In genomic region chr9:113381909-113382411, GRCh38 we compare ENCODE assay signal across 1 cellular context.
TF ChIP-seq lines count a peak whose summit lies in the region.

No MANE protein-coding gene starts in this region.

TF ChIP-seq in HepG2, 621 proteins besides CTCF, POLR2A, EP300 and RAD21 (continued from another document and continues in another):
- TF ChIP-seq, protein P1, sequence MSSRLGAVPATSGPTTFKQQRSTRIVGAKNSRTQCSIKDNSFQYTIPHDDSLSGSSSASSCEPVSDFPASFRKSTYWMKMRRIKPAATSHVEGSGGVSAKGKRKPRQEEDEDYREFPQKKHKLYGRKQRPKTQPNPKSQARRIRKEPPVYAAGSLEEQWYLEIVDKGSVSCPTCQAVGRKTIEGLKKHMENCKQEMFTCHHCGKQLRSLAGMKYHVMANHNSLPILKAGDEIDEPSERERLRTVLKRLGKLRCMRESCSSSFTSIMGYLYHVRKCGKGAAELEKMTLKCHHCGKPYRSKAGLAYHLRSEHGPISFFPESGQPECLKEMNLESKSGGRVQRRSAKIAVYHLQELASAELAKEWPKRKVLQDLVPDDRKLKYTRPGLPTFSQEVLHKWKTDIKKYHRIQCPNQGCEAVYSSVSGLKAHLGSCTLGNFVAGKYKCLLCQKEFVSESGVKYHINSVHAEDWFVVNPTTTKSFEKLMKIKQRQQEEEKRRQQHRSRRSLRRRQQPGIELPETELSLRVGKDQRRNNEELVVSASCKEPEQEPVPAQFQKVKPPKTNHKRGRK (CRISPR knock-in tag; IDR thresholded peaks at IDR 0.05), result no peak
- TF ChIP-seq, protein P2, sequence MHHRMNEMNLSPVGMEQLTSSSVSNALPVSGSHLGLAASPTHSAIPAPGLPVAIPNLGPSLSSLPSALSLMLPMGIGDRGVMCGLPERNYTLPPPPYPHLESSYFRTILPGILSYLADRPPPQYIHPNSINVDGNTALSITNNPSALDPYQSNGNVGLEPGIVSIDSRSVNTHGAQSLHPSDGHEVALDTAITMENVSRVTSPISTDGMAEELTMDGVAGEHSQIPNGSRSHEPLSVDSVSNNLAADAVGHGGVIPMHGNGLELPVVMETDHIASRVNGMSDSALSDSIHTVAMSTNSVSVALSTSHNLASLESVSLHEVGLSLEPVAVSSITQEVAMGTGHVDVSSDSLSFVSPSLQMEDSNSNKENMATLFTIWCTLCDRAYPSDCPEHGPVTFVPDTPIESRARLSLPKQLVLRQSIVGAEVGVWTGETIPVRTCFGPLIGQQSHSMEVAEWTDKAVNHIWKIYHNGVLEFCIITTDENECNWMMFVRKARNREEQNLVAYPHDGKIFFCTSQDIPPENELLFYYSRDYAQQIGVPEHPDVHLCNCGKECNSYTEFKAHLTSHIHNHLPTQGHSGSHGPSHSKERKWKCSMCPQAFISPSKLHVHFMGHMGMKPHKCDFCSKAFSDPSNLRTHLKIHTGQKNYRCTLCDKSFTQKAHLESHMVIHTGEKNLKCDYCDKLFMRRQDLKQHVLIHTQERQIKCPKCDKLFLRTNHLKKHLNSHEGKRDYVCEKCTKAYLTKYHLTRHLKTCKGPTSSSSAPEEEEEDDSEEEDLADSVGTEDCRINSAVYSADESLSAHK (CRISPR knock-in tag; IDR thresholded peaks at IDR 0.05; ENCODE audit: borderline replicate concordance), result no peak
- TF ChIP-seq JDP2 (CRISPR knock-in tag; IDR thresholded peaks at IDR 0.05; ENCODE audit: borderline replicate concordance) (no peak), HCFC1 (IDR thresholded peaks at IDR 0.05; ENCODE audit: low read depth, low read length) (no peak), THAP7 (CRISPR knock-in tag; IDR thresholded peaks at IDR 0.05) (no peak), ONECUT2 (CRISPR knock-in tag; IDR thresholded peaks at IDR 0.05) (no peak), HNF4A (CRISPR knock-in tag; IDR thresholded peaks at IDR 0.05) (peak; percentile 98), POGK (CRISPR knock-in tag; conservative IDR thresholded peaks at IDR 0.05) (0 out of 2 replicates have a peak, but pooled peaks have one; percentile 34), ZFYVE20 (CRISPR knock-in tag; IDR thresholded peaks at IDR 0.05; ENCODE audit: borderline replicate concordance, low read depth) (no peak), TAF1 (CRISPR knock-in tag; IDR thresholded peaks at IDR 0.05) (no peak), FIP1L1 (IDR thresholded peaks at IDR 0.05; ENCODE audit: borderline replicate concordance, insufficient read depth, low read depth, low read length) (no peak), HOXA7 (CRISPR knock-in tag; IDR thresholded peaks at IDR 0.05) (no peak), ZNF616 (CRISPR knock-in tag; IDR thresholded peaks at IDR 0.05; ENCODE audit: low read depth) (no peak), FOXK2 (IDR thresholded peaks at IDR 0.05) (no peak), ATF7 (IDR thresholded peaks at IDR 0.05) (no peak), ATF7 (CRISPR knock-in tag; IDR thresholded peaks at IDR 0.05) (no peak), ARNT2 (CRISPR knock-in tag; IDR thresholded peaks at IDR 0.05; ENCODE audit: low read depth) (no peak), ZNF484 (CRISPR knock-in tag; IDR thresholded peaks at IDR 0.05; ENCODE audit: borderline replicate concordance, low read depth) (no peak), KMT2B (CRISPR knock-in tag; IDR thresholded peaks at IDR 0.05) (no peak), ZNF329 (CRISPR knock-in tag; IDR thresholded peaks at IDR 0.05; ENCODE audit: low read depth) (no peak), PRDM10 (CRISPR knock-in tag; IDR thresholded peaks at IDR 0.05; ENCODE audit: low read depth) (no peak), FOXA3 (CRISPR knock-in tag; IDR thresholded peaks at IDR 0.05) (peak; percentile 50; the same call in 1 of the 2 replicates), FOXP1 (IDR thresholded peaks at IDR 0.05) (no peak), FOXP1 (CRISPR knock-in tag; IDR thresholded peaks at IDR 0.05) (peak; percentile 54; the same call in 1 of the 2 replicates), ZNF546 (CRISPR knock-in tag; conservative IDR thresholded peaks at IDR 0.05) (no peak), ZNF260 (CRISPR knock-in tag; IDR thresholded peaks at IDR 0.05; ENCODE audit: borderline replicate concordance, low read depth) (no peak), MLX (CRISPR knock-in tag; IDR thresholded peaks at IDR 0.05) (peak; percentile 53; the same call in 1 of the 2 replicates), ZNF17 (CRISPR knock-in tag; IDR thresholded peaks at IDR 0.05) (no peak), TBP (CRISPR knock-in tag; IDR thresholded peaks at IDR 0.05) (no peak), PCBP1 (IDR thresholded peaks at IDR 0.05; ENCODE audit: borderline replicate concordance, low read depth, low read length) (no peak), TIGD3 (CRISPR knock-in tag; IDR thresholded peaks at IDR 0.05; ENCODE audit: borderline replicate concordance) (no peak), HIC2 (CRISPR knock-in tag; IDR thresholded peaks at IDR 0.05; ENCODE audit: low read depth) (no peak), SMARCE1 (IDR thresholded peaks at IDR 0.05; ENCODE audit: borderline replicate concordance) (no peak), MBNL3 (CRISPR knock-in tag; conservative IDR thresholded peaks at IDR 0.05) (no peak), RFXAP (CRISPR knock-in tag; IDR thresholded peaks at IDR 0.05; ENCODE audit: borderline replicate concordance) (no peak), ZNF337 (CRISPR knock-in tag; IDR thresholded peaks at IDR 0.05; ENCODE audit: borderline replicate concordance, low read depth) (no peak), KDM2A (CRISPR knock-in tag; IDR thresholded peaks at IDR 0.05; ENCODE audit: borderline replicate concordance, low read depth) (no peak), SMC3 (IDR thresholded peaks at IDR 0.05; ENCODE audit: low read length) (peak; percentile 5; the same call in 1 of the 2 replicates), ZNF839 (CRISPR knock-in tag; IDR thresholded peaks at IDR 0.05; ENCODE audit: borderline replicate concordance) (no peak), ZMYM4 (CRISPR knock-in tag; IDR thresholded peaks at IDR 0.05) (peak; percentile 21; the same call in 1 of the 2 replicates), MAFF (IDR thresholded peaks at IDR 0.05; ENCODE audit: low read depth, low read length) (no peak; the same call in 1 of the 2 replicates), POGZ (CRISPR knock-in tag; IDR thresholded peaks at IDR 0.05) (no peak), SOX6 (IDR thresholded peaks at IDR 0.05) (no peak), SOX6 (CRISPR knock-in tag; IDR thresholded peaks at IDR 0.05) (peak; percentile 58; the same call in 1 of the 2 replicates), TFAP4 (IDR thresholded peaks at IDR 0.05; ENCODE audit: borderline replicate concordance, low read depth) (0 out of 2 replicates have a peak, but pooled peaks have one; percentile 22), ZNF280B (CRISPR knock-in tag; IDR thresholded peaks at IDR 0.05; ENCODE audit: borderline replicate concordance) (no peak), GATAD2A (CRISPR knock-in tag; IDR thresholded peaks at IDR 0.05) (peak; percentile 92)
- TF ChIP-seq, protein P3, sequence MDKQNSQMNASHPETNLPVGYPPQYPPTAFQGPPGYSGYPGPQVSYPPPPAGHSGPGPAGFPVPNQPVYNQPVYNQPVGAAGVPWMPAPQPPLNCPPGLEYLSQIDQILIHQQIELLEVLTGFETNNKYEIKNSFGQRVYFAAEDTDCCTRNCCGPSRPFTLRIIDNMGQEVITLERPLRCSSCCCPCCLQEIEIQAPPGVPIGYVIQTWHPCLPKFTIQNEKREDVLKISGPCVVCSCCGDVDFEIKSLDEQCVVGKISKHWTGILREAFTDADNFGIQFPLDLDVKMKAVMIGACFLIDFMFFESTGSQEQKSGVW (CRISPR knock-in tag; IDR thresholded peaks at IDR 0.05; ENCODE audit: borderline replicate concordance), result no peak
